1 cellular context compared by ENCODE assay signal in genomic region chr16:72951916-72952315, GRCh38.
TF ChIP-seq lines count a peak whose summit lies in the region.

No MANE protein-coding gene starts in this region.

TF ChIP-seq in IMR-90, 13 proteins besides CTCF, POLR2A, EP300 and RAD21 (continued from another document):
- TF ChIP-seq, protein P1, sequence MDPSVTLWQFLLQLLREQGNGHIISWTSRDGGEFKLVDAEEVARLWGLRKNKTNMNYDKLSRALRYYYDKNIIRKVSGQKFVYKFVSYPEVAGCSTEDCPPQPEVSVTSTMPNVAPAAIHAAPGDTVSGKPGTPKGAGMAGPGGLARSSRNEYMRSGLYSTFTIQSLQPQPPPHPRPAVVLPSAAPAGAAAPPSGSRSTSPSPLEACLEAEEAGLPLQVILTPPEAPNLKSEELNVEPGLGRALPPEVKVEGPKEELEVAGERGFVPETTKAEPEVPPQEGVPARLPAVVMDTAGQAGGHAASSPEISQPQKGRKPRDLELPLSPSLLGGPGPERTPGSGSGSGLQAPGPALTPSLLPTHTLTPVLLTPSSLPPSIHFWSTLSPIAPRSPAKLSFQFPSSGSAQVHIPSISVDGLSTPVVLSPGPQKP (IDR thresholded peaks at IDR 0.05; ENCODE audit: borderline replicate concordance, low read depth, low read length), result no peak
- TF ChIP-seq CEBPB (IDR thresholded peaks at IDR 0.05; ENCODE audit: low read depth, low read length), result no peak
